26 cellular contexts compared by ENCODE assay signal in genomic region chr2:135663148-135663700, GRCh38.
"Had no signal": no experiment of that assay in that cellular context is flagged by ENCODE, and none has a peak within 500 bp of the region (broad histone marks: within the 10 kb centered on the region; RNA-seq: fewer than 3 reads in every experiment).

No MANE protein-coding gene starts in this region.

- ATAC-seq: activated CD4-positive, alpha-beta T cell treated with anti-CD3 and anti-CD28 coated beads for 36 hours; effector memory CD8-positive, alpha-beta T cell; heart right ventricle; left lobe of liver; lower lobe of right lung; right lobe of liver; stimulated activated effector memory CD8-positive, alpha-beta T cell treated with anti-CD3 and anti-CD28 coated beads, Interleukin-12 subunit alpha, Interleukin-12 subunit beta, amount 100 ng/mL, for 72 hours had no signal

- H3K4me3 Mint-ChIP-seq: activated B cell treated with CpG ODN at 0.5 μM for 24 hours; activated CD4-positive, alpha-beta T cell treated with anti-CD3 and anti-CD28 coated beads for 36 hours; effector memory CD8-positive, alpha-beta T cell; naive B cell; nephron progenitor cell; stimulated activated effector memory CD8-positive, alpha-beta T cell treated with anti-CD3 and anti-CD28 coated beads, Interleukin-12 subunit alpha, Interleukin-12 subunit beta, amount 100 ng/mL, for 72 hours; stimulated activated naive CD8-positive, alpha-beta T cell treated with anti-CD3 and anti-CD28 coated beads, Interleukin-15, Interleukin-2, amounts not matched to agents 100 ng/mL and 50 ng/mL, for 24 hours had no signal

- H3K4me1 ChIP-seq: lower lobe of right lung, right lobe of liver had no signal

- H3K4me1 Mint-ChIP-seq: activated B cell treated with CpG ODN at 0.5 μM for 24 hours had no signal

- H3K27ac Mint-ChIP-seq: activated B cell treated with CpG ODN at 0.5 μM for 24 hours; activated CD4-positive, alpha-beta T cell treated with anti-CD3 and anti-CD28 coated beads for 36 hours; effector memory CD8-positive, alpha-beta T cell; nephron progenitor cell; stimulated activated effector memory CD8-positive, alpha-beta T cell treated with anti-CD3 and anti-CD28 coated beads, Interleukin-12 subunit alpha, Interleukin-12 subunit beta, amount 100 ng/mL, for 72 hours; stimulated activated naive CD8-positive, alpha-beta T cell treated with anti-CD3 and anti-CD28 coated beads, Interleukin-15, Interleukin-2, amounts not matched to agents 100 ng/mL and 50 ng/mL, for 24 hours had no signal

- H3K27me3 ChIP-seq: heart right ventricle, neutrophil, right lobe of liver had no signal

- H3K4me3 ChIP-seq: heart right ventricle, lower lobe of right lung, right lobe of liver, skin epidermis, thoracic aorta had no signal

- H3K9me3 ChIP-seq: heart right ventricle, lower lobe of right lung, neutrophil, right lobe of liver, thoracic aorta had no signal

- H3K27ac ChIP-seq: heart right ventricle, lower lobe of right lung, neutrophil, right lobe of liver, skin epidermis, thoracic aorta had no signal

- FAIRE-seq: urothelium cell line had no signal

- H3K27me3 Mint-ChIP-seq: activated B cell treated with CpG ODN at 0.5 μM for 24 hours; activated CD4-positive, alpha-beta T cell treated with anti-CD3 and anti-CD28 coated beads for 36 hours; effector memory CD8-positive, alpha-beta T cell; naive B cell; stimulated activated naive CD8-positive, alpha-beta T cell treated with anti-CD3 and anti-CD28 coated beads, Interleukin-15, Interleukin-2, amounts not matched to agents 100 ng/mL and 50 ng/mL, for 24 hours had no signal

- DNase-seq: activated B cell treated with CpG ODN at 0.5 μM for 24 hours; activated CD4-positive, alpha-beta T cell treated with anti-CD3 and anti-CD28 coated beads for 36 hours; activated CD4-positive, alpha-beta T cell treated with anti-CD3 and anti-CD28 coated beads, Interleukin-2, amount 50 U/mL, for 4 hours; activated gamma-delta T cell; activated naive CD4-positive, alpha-beta T cell treated with anti-CD3 and anti-CD28 coated beads, Interleukin-2, amount 50 U/mL, for 16 hours; amygdala; caudate nucleus; cortex of kidney; effector memory CD8-positive, alpha-beta T cell; erythroblast; heart right ventricle; kidney glomerular epithelial cell; lower lobe of right lung; naive B cell; nephron progenitor cell; right lobe of liver; stimulated activated CD4-positive, alpha-beta T cell treated with anti-CD3 and anti-CD28 coated beads, Interleukin-12 subunit alpha, Interleukin-12 subunit beta, amount 100 ng/mL, for 4 hours; stimulated activated CD4-positive, alpha-beta T cell treated with anti-CD3 and anti-CD28 coated beads, Interleukin-4, amount 100 ng/mL, for 24 hours; trophoblast cell had no signal

- H3K9me3 Mint-ChIP-seq: activated B cell treated with CpG ODN at 0.5 μM for 24 hours; effector memory CD8-positive, alpha-beta T cell; naive B cell; nephron progenitor cell; stimulated activated effector memory CD8-positive, alpha-beta T cell treated with anti-CD3 and anti-CD28 coated beads, Interleukin-12 subunit alpha, Interleukin-12 subunit beta, amount 100 ng/mL, for 72 hours; stimulated activated naive CD8-positive, alpha-beta T cell treated with anti-CD3 and anti-CD28 coated beads, Interleukin-15, Interleukin-2, amounts not matched to agents 100 ng/mL and 50 ng/mL, for 24 hours had no signal
